1 cellular context compared by ENCODE assay signal in genomic region chr10:43252166-43252784, GRCh38.
TF ChIP-seq lines count a peak whose summit lies in the region.

No MANE protein-coding gene starts in this region.

TF ChIP-seq in H1, 55 proteins besides CTCF, POLR2A, EP300 and RAD21 (continued from another document):
- TF ChIP-seq USF2 (IDR thresholded peaks at IDR 0.05; ENCODE audit: low read length) (no peak), SUZ12 (IDR thresholded peaks at IDR 0.05; ENCODE audit: low read length) (no peak), ATF2 (IDR thresholded peaks at IDR 0.05; ENCODE audit: low read length) (no peak), SRF (IDR thresholded peaks at IDR 0.05; ENCODE audit: low read depth, low read length) (no peak), HDAC2 (IDR thresholded peaks at IDR 0.05; ENCODE audit: borderline replicate concordance in 1 of 2, low read depth in 2 of 2, low read length in 2 of 2) (no peak), MAFK (IDR thresholded peaks at IDR 0.05; ENCODE audit: low read depth, low read length) (no peak), PHF8 (conservative IDR thresholded peaks at IDR 0.05; ENCODE audit: low read depth, low read length) (no peak), TBP (IDR thresholded peaks at IDR 0.05; ENCODE audit: low read depth, low read length) (no peak), KDM5A (IDR thresholded peaks at IDR 0.05; ENCODE audit: low read length) (no peak), GTF2F1 (IDR thresholded peaks at IDR 0.05; ENCODE audit: borderline replicate concordance, low read depth, low read length) (no peak), NRF1 (IDR thresholded peaks at IDR 0.05; ENCODE audit: low read depth, low read length) (no peak), FOSL1 (IDR thresholded peaks at IDR 0.05; ENCODE audit: insufficient read depth, low read depth, low read length) (no peak), SP4 (IDR thresholded peaks at IDR 0.05; ENCODE audit: low read length) (no peak), TAF7 (optimal IDR thresholded peaks at IDR 0.05; ENCODE audit: borderline replicate concordance, low read depth, low read length) (no peak), JUN (IDR thresholded peaks at IDR 0.05; ENCODE audit: low read depth, low read length) (no peak), TAF1 (IDR thresholded peaks at IDR 0.05; ENCODE audit: low read depth, low read length) (no peak), SIRT6 (IDR thresholded peaks at IDR 0.05; ENCODE audit: low read length) (no peak)
- TF ChIP-seq, protein P1, sequence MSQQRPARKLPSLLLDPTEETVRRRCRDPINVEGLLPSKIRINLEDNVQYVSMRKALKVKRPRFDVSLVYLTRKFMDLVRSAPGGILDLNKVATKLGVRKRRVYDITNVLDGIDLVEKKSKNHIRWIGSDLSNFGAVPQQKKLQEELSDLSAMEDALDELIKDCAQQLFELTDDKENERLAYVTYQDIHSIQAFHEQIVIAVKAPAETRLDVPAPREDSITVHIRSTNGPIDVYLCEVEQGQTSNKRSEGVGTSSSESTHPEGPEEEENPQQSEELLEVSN (IDR thresholded peaks at IDR 0.05), result no peak
